Comparison of ENCODE assay signal across 8 cellular contexts in the genomic region with DNA sequence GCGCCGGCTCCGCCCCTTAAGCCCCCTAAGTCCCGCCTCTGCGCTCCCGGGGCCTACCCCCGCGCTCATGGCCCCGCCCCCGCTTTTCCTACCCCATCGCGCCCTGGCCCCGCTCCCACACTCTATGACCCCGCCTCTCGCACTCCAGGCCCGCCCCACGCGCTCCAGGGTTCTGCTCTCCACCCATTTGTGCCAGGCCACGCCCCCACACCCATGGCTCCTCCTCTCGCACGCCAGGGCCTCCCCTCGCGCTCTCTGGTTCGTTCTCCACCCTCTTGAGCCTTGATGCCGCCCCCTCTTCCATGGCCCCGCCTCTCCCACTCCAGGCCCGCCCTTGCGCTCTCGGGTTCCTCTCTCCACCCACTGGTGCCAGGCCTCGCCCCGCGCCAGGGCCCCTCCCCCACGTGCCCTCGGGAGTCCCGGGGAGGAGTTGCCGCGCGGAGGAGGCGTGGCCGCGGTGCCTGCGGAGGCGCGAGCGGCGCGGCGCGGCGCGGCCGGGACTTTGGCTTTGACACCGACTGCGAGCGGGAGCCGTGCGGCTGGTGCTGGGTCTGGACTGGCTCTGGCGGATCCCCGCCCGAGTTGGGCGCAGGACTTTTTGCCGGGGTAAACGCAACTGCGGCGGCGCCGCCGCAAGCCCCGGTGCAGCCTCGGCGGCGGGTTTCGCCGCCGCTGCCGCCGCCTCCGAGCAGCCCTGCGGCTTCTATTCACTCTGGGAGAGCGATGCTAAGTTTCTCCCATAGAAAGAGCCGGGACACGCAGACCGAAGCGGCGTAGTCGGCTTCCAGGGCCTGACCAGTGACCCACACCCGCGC. TPM values are rescaled to one million over a fixed set of nuclear protein-coding genes. Genes with fewer than 3 reads are reported as not detected.
DNase-seq lines count a peak whose midpoint lies in the region; ATAC-seq, FAIRE-seq and TF ChIP-seq lines count a peak whose summit lies in the region.

A gene (plus strand): TSS at position 499 of the 815 bp plus-strand sequence. CDS start 1,071 bp downstream, outside the sequence.

- intact Hi-C loops in vagina (cut with DNase I): no loop called here

- peak; percentile 96 for ATAC-seq in HG02981 (IDR thresholded peaks at IDR 0.05; ENCODE audit: unreplicated experiment)

- H3K27ac ChIP-seq in rectal smooth muscle tissue (ENCODE audit: low read depth, low read length): peak within 1 kb of the TSS; percentile 79
- peak within 1 kb of the TSS; percentile 93 for H3K27ac ChIP-seq in vagina

- TF ChIP-seq POLR2A in vagina (IDR thresholded peaks at IDR 0.05): peak in 1 of 2 donors; percentile 50

- FAIRE-seq in GM18507 (lab: Jason Lieb, UNC): peak; percentile 98

- H3K36me3 ChIP-seq in rectal smooth muscle tissue (ENCODE audit: control insufficient read depth, insufficient read depth, low read length) (no peaks in the 10 kb centered on the region), vagina (no peaks in the 10 kb centered on the region)

- H3K4me1 ChIP-seq in rectal smooth muscle tissue (ENCODE audit: control insufficient read depth, insufficient read depth, low read length) (peaks cover 7% of the 10 kb centered on the region), vagina (peaks cover 54% of the 10 kb centered on the region)

- peak; percentile 92 for DNase-seq in GM18507 (ENCODE audit: extremely low spot score, insufficient read length, low read depth)
- DNase-seq in NCI-H2029 (lab: John Stamatoyannopoulos, UW): peak; percentile 96
- DNase-seq in T-helper 9 cell: peak; percentile 100
- peak; percentile 100 for DNase-seq in astrocyte of the hippocampus (ENCODE audit: low read depth, low spot score)
- peak; percentile 95 for DNase-seq in hepatic stellate cell (ENCODE audit: low spot score)
- peak; percentile 99 for DNase-seq in vagina (ENCODE audit: extremely low spot score in 2 of 2)

- peak within 1 kb of the TSS; percentile 35 for H3K9ac ChIP-seq in rectal smooth muscle tissue (ENCODE audit: low read length)

- H3K4me3 ChIP-seq in rectal smooth muscle tissue (ENCODE audit: low read length) (peak within 1 kb of the TSS; percentile 70), vagina (peak within 1 kb of the TSS; percentile 55 to 97)

- H3K9me3 ChIP-seq in vagina: no peaks in the 10 kb centered on the region

- no peak for TF ChIP-seq CTCF in vagina (IDR thresholded peaks at IDR 0.05)

- H3K27me3 ChIP-seq in rectal smooth muscle tissue (ENCODE audit: control insufficient read depth, insufficient read depth, low read length) (no peaks in the 10 kb centered on the region), vagina (no peaks in the 10 kb centered on the region)

RNA-seq across cellular contexts. Expression of the gene that starts here (rescaled TPM):
- total RNA-seq in vagina: 9.8 TPM

Comparison
In these comparisons a context has a peak if more than half of its experiments do, and no peak if none do; other contexts are left out.
1. Peak in every context shown above with its lines: DNase-seq, ATAC-seq, H3K4me3 ChIP-seq and H3K27ac ChIP-seq.